Comparison of ENCODE assay signal across 14 cellular contexts in genomic region chr3:134311693-134312071, GRCh38.
DNase-seq lines count a peak whose midpoint lies in the region; TF ChIP-seq lines count a peak whose summit lies in the region.
"Had no signal": no experiment of that assay in that cellular context is flagged by ENCODE, and none has a peak within 500 bp of the region (broad histone marks: within the 10 kb centered on the region; RNA-seq: fewer than 3 reads in every experiment).

No MANE protein-coding gene starts in this region.

- no peak overlapping the region for H3K9ac ChIP-seq in parathyroid adenoma

- H3K36me3 Mint-ChIP-seq in activated CD4-positive, alpha-beta T cell treated with anti-CD3 and anti-CD28 coated beads, Interleukin-2, amount 10 ng/mL, durations not matched to agents 24 days and 14 days (ENCODE audit: low read depth): no peaks in the 10 kb centered on the region

- H2AFZ ChIP-seq in parathyroid adenoma: peak overlapping the region; percentile 80

- H3K4me1 ChIP-seq in right atrium auricular region (peaks cover 0 to 60% of the 10 kb centered on the region in 2 donors), parathyroid adenoma (peaks cover 31% of the 10 kb centered on the region), Peyer's patch (peaks cover 7 to 40% (median 17%) of the 10 kb centered on the region in 4 donors)

- H3K9me3 Mint-ChIP-seq in activated CD4-positive, alpha-beta T cell treated with anti-CD3 and anti-CD28 coated beads, Interleukin-2, amount 10 ng/mL, durations not matched to agents 24 days and 14 days: no peaks in the 10 kb centered on the region

- no peak for TF ChIP-seq POLR2A in Peyer's patch (IDR thresholded peaks at IDR 0.05)

- H3K27me3 Mint-ChIP-seq in activated CD4-positive, alpha-beta T cell treated with anti-CD3 and anti-CD28 coated beads, Interleukin-2, amount 10 ng/mL, durations not matched to agents 24 days and 14 days: peaks cover 58% of the 10 kb centered on the region

- H3K9me3 ChIP-seq in right atrium auricular region (no peaks in the 10 kb centered on the region), parathyroid adenoma (ENCODE audit: control insufficient read depth, low read length) (no peaks in the 10 kb centered on the region), Peyer's patch (no peaks in the 10 kb centered on the region)

- peaks cover 2% of the 10 kb centered on the region for H3K4me1 Mint-ChIP-seq in activated CD4-positive, alpha-beta T cell treated with anti-CD3 and anti-CD28 coated beads, Interleukin-2, amount 10 ng/mL, durations not matched to agents 24 days and 14 days

- DNase-seq in right atrium auricular region (ENCODE audit: low spot score) (peak; percentile 44), cardiac septum (ENCODE audit: low spot score) (no peak), epithelial cell of prostate (ENCODE audit: low read depth, low spot score) (no peak), Peyer's patch (no peak), dermis blood vessel endothelial cell (no peak), DMS79 treated with DMSO at 0.1 percent for 48 hours (lab: John Stamatoyannopoulos, UW) (no peak)
- no peak for DNase-seq in activated CD4-positive, alpha-beta T cell treated with anti-CD3 and anti-CD28 coated beads, Interleukin-2, amount 10 ng/mL, durations not matched to agents 24 days and 14 days
- DNase-seq: activated CD4-positive, alpha-beta T cell treated with anti-CD3 and anti-CD28 coated beads, Interleukin-2, amount 50 U/mL, for 4 hours; activated effector memory CD4-positive, alpha-beta T cell treated with anti-CD3 and anti-CD28 coated beads, Interleukin-2, amount 50 U/mL, for 16 hours; DMS 273 treated with DMSO at 0.1 percent for 48 hours; NCI-H446 treated with DMSO at 0.1 percent for 48 hours; T-helper 2 cell had no signal

- intact Hi-C loops in cardiac septum (cut with DNase I): loop anchor here (2.0 kb wide), 2 partner anchors 53 to 63 kb away; partner anchors contain the start of gene AMOTL2
- intact Hi-C loops in activated CD4-positive, alpha-beta T cell treated with anti-CD3 and anti-CD28 coated beads, Interleukin-2, amount 10 ng/mL, durations not matched to agents 24 days and 14 days (cut with micrococcal nuclease): no loop called here

- peak overlapping the region; percentile 42 to 88 for H3K27ac ChIP-seq in right atrium auricular region
- H3K27ac ChIP-seq in epithelial cell of prostate: peak overlapping the region; percentile 91
- peak overlapping the region; percentile 36 for H3K27ac ChIP-seq in parathyroid adenoma
- peak overlapping the region in 2 of 4 donors; percentile 46 to 85 for H3K27ac ChIP-seq in Peyer's patch

- H3K4me3 ChIP-seq in right atrium auricular region: no peak overlapping the region
- H3K4me3 ChIP-seq in parathyroid adenoma (ENCODE audit: low read depth, low read length): no peak overlapping the region
- no peak overlapping the region for H3K4me3 ChIP-seq in Peyer's patch
- H3K4me3 ChIP-seq: GM12878 had no signal

- H3K36me3 ChIP-seq in right atrium auricular region (no peaks in the 10 kb centered on the region), parathyroid adenoma (ENCODE audit: control insufficient read depth, insufficient read depth, low read length) (no peaks in the 10 kb centered on the region), Peyer's patch (no peaks in the 10 kb centered on the region)

- H3K4me2 ChIP-seq in parathyroid adenoma (ENCODE audit: low read length): no peak overlapping the region

- no peaks in the 10 kb centered on the region for H3K27me3 ChIP-seq in right atrium auricular region
- H3K27me3 ChIP-seq in parathyroid adenoma (ENCODE audit: control insufficient read depth, insufficient read depth, low read length): no peaks in the 10 kb centered on the region
- H3K27me3 ChIP-seq in Peyer's patch: no peaks in the 10 kb centered on the region

- H3K4me3 Mint-ChIP-seq in activated CD4-positive, alpha-beta T cell treated with anti-CD3 and anti-CD28 coated beads, Interleukin-2, amount 10 ng/mL, durations not matched to agents 24 days and 14 days: no peak overlapping the region

- H3K27ac Mint-ChIP-seq in activated CD4-positive, alpha-beta T cell treated with anti-CD3 and anti-CD28 coated beads, Interleukin-2, amount 10 ng/mL, durations not matched to agents 24 days and 14 days: no peak overlapping the region

- TF ChIP-seq CTCF in right atrium auricular region (IDR thresholded peaks at IDR 0.05) (no peak), parathyroid adenoma (IDR thresholded peaks at IDR 0.05) (no peak), Peyer's patch (IDR thresholded peaks at IDR 0.05) (no peak)

- no peaks in the 10 kb centered on the region for H3K79me2 ChIP-seq in parathyroid adenoma
